ENCODE assay signal across 28 cellular contexts in the genomic region with DNA sequence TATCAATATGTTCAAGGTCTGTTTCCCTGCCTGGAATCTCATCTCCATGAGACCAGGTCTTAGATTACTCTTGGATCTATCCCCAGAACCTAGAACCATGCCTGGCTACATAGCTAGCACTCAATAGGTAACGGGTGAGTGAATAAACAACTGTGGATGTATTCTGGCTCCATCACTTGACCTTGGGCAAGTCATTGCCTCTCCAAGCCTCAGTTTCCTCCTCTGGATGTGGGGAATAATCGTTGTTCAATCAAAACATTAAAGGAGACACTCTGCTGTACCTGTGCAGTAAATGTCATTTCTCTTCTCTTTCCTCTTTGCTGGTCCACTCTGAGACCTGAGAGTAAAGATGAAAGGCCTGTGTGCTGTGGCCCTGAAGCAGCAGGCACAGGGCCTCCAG.
"Had no signal": no experiment of that assay in that cellular context is flagged by ENCODE, and none has a peak within 500 bp of the region (broad histone marks: within the 10 kb centered on the region; RNA-seq: fewer than 3 reads in every experiment).

No MANE protein-coding gene starts in this region.

- H3K4me2 ChIP-seq: neural progenitor cell, smooth muscle cell had no signal

- H3K27me3 ChIP-seq: neural progenitor cell, pancreas, right atrium auricular region, testis, transverse colon, upper lobe of right lung, uterus had no signal

- H3K9me3 Mint-ChIP-seq: naive thymus-derived CD8-positive, alpha-beta T cell; natural killer cell treated with Interleukin-12 subunit alpha and Interleukin-12 subunit beta and Interleukin-15 and Interleukin-18, amount 100 ng/mL, for 72 hours; stimulated activated memory B cell treated with anti-CD40 and anti-IgM and Interleukin-4, amounts not matched to agents 10 μg/mL and 1 μg/mL and 100 μg/mL, for 72 hours; stimulated activated naive CD8-positive, alpha-beta T cell treated with anti-CD3 and anti-CD28 coated beads, Interleukin-15, amount 100 ng/mL, for 72 hours had no signal

- ATAC-seq: naive thymus-derived CD8-positive, alpha-beta T cell; pancreas; sciatic nerve; stimulated activated memory B cell treated with anti-CD40 and anti-IgM and Interleukin-4, amounts not matched to agents 10 μg/mL and 1 μg/mL and 100 μg/mL, for 72 hours; stimulated activated naive CD8-positive, alpha-beta T cell treated with anti-CD3 and anti-CD28 coated beads, Interleukin-15, amount 100 ng/mL, for 72 hours; stimulated activated naive CD8-positive, alpha-beta T cell treated with anti-CD3 and anti-CD28 coated beads, Interleukin-15, Interleukin-2, amounts not matched to agents 100 U/mL and 50 U/mL, for 24 hours; upper lobe of right lung had no signal

- H3K27ac ChIP-seq: neural progenitor cell, neutrophil, pancreas, prostate gland, right atrium auricular region, skin epidermis, spleen, suprapubic skin, testis, tibial artery, transverse colon, upper lobe of right lung, uterus had no signal

- H3K9me3 ChIP-seq: neutrophil, pancreas, prostate gland, right atrium auricular region, spleen, suprapubic skin, testis, tibial artery, transverse colon, upper lobe of right lung, uterus had no signal

- H3K9ac ChIP-seq: neural progenitor cell had no signal

- H3K4me1 ChIP-seq: pancreas, prostate gland, right atrium auricular region, suprapubic skin, tibial artery, transverse colon, upper lobe of right lung, uterus had no signal

- H3K36me3 Mint-ChIP-seq: naive B cell; naive thymus-derived CD8-positive, alpha-beta T cell; natural killer cell treated with Interleukin-12 subunit alpha and Interleukin-12 subunit beta and Interleukin-15 and Interleukin-18, amount 100 ng/mL, for 72 hours; stimulated activated memory B cell treated with anti-CD40 and anti-IgM and Interleukin-4, amounts not matched to agents 10 μg/mL and 1 μg/mL and 100 μg/mL, for 72 hours had no signal

- DNase-seq: naive B cell; naive thymus-derived CD8-positive, alpha-beta T cell; pancreas; retina; spleen; stimulated activated CD4-positive, alpha-beta T cell treated with anti-CD3 and anti-CD28 coated beads, Interleukin-12 subunit alpha, Interleukin-12 subunit beta, amount 100 ng/mL, for 4 hours; stimulated activated CD4-positive, alpha-beta T cell treated with anti-CD3 and anti-CD28 coated beads, Interleukin-1b, Interleukin-23, amount 100 ng/mL, for 48 hours; stimulated activated CD4-positive, alpha-beta T cell treated with anti-CD3 and anti-CD28 coated beads, Interleukin-4, amount 100 ng/mL, for 1 hour; stimulated activated CD4-positive, alpha-beta T cell treated with anti-CD3 and anti-CD28 coated beads, Interleukin-4, amount 100 ng/mL, for 4 hours; stimulated activated CD8-positive, alpha-beta memory T cell treated with anti-CD3 and anti-CD28 coated beads, Interleukin-4, amount 100 ng/mL, for 48 hours; stimulated activated naive CD4-positive, alpha-beta T cell; stimulated activated naive CD8-positive, alpha-beta T cell treated with anti-CD3 and anti-CD28 coated beads, Interleukin-15, amount 100 ng/mL, for 72 hours; stimulated activated naive CD8-positive, alpha-beta T cell treated with anti-CD3 and anti-CD28 coated beads, Interleukin-15, Interleukin-2, amounts not matched to agents 100 U/mL and 50 U/mL, for 24 hours; testis; tibial artery; transverse colon; upper lobe of right lung; uterus had no signal

- H3K36me3 ChIP-seq: neural progenitor cell, neutrophil, pancreas, prostate gland, right atrium auricular region, spleen, suprapubic skin, tibial artery, transverse colon, upper lobe of right lung, uterus had no signal

- H3K4me3 Mint-ChIP-seq: naive B cell; naive thymus-derived CD8-positive, alpha-beta T cell; natural killer cell treated with Interleukin-12 subunit alpha and Interleukin-12 subunit beta and Interleukin-15 and Interleukin-18, amount 100 ng/mL, for 72 hours; stimulated activated memory B cell treated with anti-CD40 and anti-IgM and Interleukin-4, amounts not matched to agents 10 μg/mL and 1 μg/mL and 100 μg/mL, for 72 hours; stimulated activated naive CD8-positive, alpha-beta T cell treated with anti-CD3 and anti-CD28 coated beads, Interleukin-15, amount 100 ng/mL, for 72 hours had no signal

- H2AFZ ChIP-seq: neural progenitor cell had no signal

- H3K27ac Mint-ChIP-seq: naive B cell; naive thymus-derived CD8-positive, alpha-beta T cell; natural killer cell treated with Interleukin-12 subunit alpha and Interleukin-12 subunit beta and Interleukin-15 and Interleukin-18, amount 100 ng/mL, for 72 hours; neural progenitor cell; stimulated activated memory B cell treated with anti-CD40 and anti-IgM and Interleukin-4, amounts not matched to agents 10 μg/mL and 1 μg/mL and 100 μg/mL, for 72 hours had no signal

- H3K4me3 ChIP-seq: neural progenitor cell, pancreas, prostate gland, right atrium auricular region, skin epidermis, smooth muscle cell, spleen, suprapubic skin, testis, tibial artery, transverse colon, upper lobe of right lung, uterus had no signal

- H3K4me1 Mint-ChIP-seq: naive B cell; naive thymus-derived CD8-positive, alpha-beta T cell; stimulated activated memory B cell treated with anti-CD40 and anti-IgM and Interleukin-4, amounts not matched to agents 10 μg/mL and 1 μg/mL and 100 μg/mL, for 72 hours; stimulated activated naive CD8-positive, alpha-beta T cell treated with anti-CD3 and anti-CD28 coated beads, Interleukin-15, amount 100 ng/mL, for 72 hours had no signal
